In genomic region chr5:169798438-169798837, GRCh38 we compare ENCODE assay signal across 1 cellular context.
TF ChIP-seq lines count a peak whose summit lies in the region.

No MANE protein-coding gene starts in this region.

TF ChIP-seq in WTC11, 78 proteins besides CTCF, POLR2A, EP300 and RAD21 (continued from another document):
- no peak for TF ChIP-seq ARID4B (CRISPR knock-in tag; IDR thresholded peaks at IDR 0.05; ENCODE audit: borderline replicate concordance)
- TF ChIP-seq FOXK1 (CRISPR knock-in tag; IDR thresholded peaks at IDR 0.05), result no peak
- no peak for TF ChIP-seq ATF1 (CRISPR knock-in tag; IDR thresholded peaks at IDR 0.05)
- no peak for TF ChIP-seq KAT7 (CRISPR knock-in tag; IDR thresholded peaks at IDR 0.05; ENCODE audit: borderline replicate concordance)
- TF ChIP-seq TEAD1 (CRISPR knock-in tag; IDR thresholded peaks at IDR 0.05), result no peak
- no peak for TF ChIP-seq ZNF138 (CRISPR knock-in tag; conservative IDR thresholded peaks at IDR 0.05)
- no peak for TF ChIP-seq NR1H2 (CRISPR knock-in tag; IDR thresholded peaks at IDR 0.05)
- TF ChIP-seq AFF4 (CRISPR knock-in tag; IDR thresholded peaks at IDR 0.05; ENCODE audit: borderline replicate concordance), result no peak
- TF ChIP-seq FOXP4 (CRISPR knock-in tag; IDR thresholded peaks at IDR 0.05), result no peak
- no peak for TF ChIP-seq ZNF263 (CRISPR knock-in tag; IDR thresholded peaks at IDR 0.05; ENCODE audit: low read depth)
TF ChIP-seq in WTC11: peak in this region for 0.
